Comparison of ENCODE assay signal across 22 cellular contexts in genomic region chr17:43822566-43823190, GRCh38. TPM values are rescaled to one million over a fixed set of nuclear protein-coding genes. Genes with fewer than 3 reads are reported as not detected.
DNase-seq lines count a peak whose midpoint lies in the region; ATAC-seq and TF ChIP-seq lines count a peak whose summit lies in the region.
"Had no signal": no experiment of that assay in that cellular context is flagged by ENCODE, and none has a peak within 500 bp of the region (broad histone marks: within the 10 kb centered on the region; RNA-seq: fewer than 3 reads in every experiment).

No MANE protein-coding gene starts in this region.

- H2AFZ ChIP-seq in IMR-90 (replicated peaks; ENCODE audit: low read length, poor library complexity), result no peak overlapping the region

- no peaks in the 10 kb centered on the region for H3K4me1 Mint-ChIP-seq in naive thymus-derived CD8-positive, alpha-beta T cell
- H3K4me1 Mint-ChIP-seq: stimulated activated memory B cell treated with anti-CD40 and anti-IgM and Interleukin-4, amounts not matched to agents 10 μg/mL and 1 μg/mL and 100 μg/mL, for 72 hours had no signal

- POLR2A ChIA-PET in IMR-90 (lab: Charles Lee; ENCODE audit: unreplicated experiment), result no interaction called here
- POLR2A ChIA-PET in naive thymus-derived CD8-positive, alpha-beta T cell (lab: Charles Lee), result no interaction called here

- peaks cover 4% of the 10 kb centered on the region; the same call in 1 of the 2 replicates for H3K9me1 ChIP-seq in IMR-90 (ENCODE audit: insufficient read depth, low read length)

- peak; percentile 48 for ATAC-seq in IMR-90 (ENCODE audit: low read depth)
- peak; percentile 26 for ATAC-seq in Right ventricle myocardium superior (ENCODE audit: poor library complexity)
- no peak for ATAC-seq in HG03432 (IDR thresholded peaks at IDR 0.05; ENCODE audit: unreplicated experiment)
- no peak for ATAC-seq in naive thymus-derived CD8-positive, alpha-beta T cell
- ATAC-seq: effector memory CD8-positive, alpha-beta T cell; sciatic nerve had no signal

- H3K18ac ChIP-seq in IMR-90 (ENCODE audit: low read depth, low read length), result no peak overlapping the region

- peak overlapping the region in 1 of 10 donors; percentile 79 for H3K27ac Mint-ChIP-seq in naive thymus-derived CD8-positive, alpha-beta T cell
- H3K27ac Mint-ChIP-seq: activated T-helper 1 cell treated with anti-CD3 and anti-CD28 coated beads, Interleukin-12 subunit alpha, Interleukin-12 subunit beta, Interleukin-2, Interleukin-4 antibody, amounts not matched to agents 30 ng/mL and 10 ng/mL and 1 ng/mL, durations not matched to agents 14 hours and 24 hours and 36 hours; CD4-positive, alpha-beta T cell; effector memory CD8-positive, alpha-beta T cell; stimulated activated memory B cell treated with anti-CD40 and anti-IgM and Interleukin-4, amounts not matched to agents 10 μg/mL and 1 μg/mL and 100 μg/mL, for 72 hours had no signal

- H3K27ac ChIP-seq in 22Rv1, result peak overlapping the region; percentile 86
- no peak overlapping the region for H3K27ac ChIP-seq in IMR-90 (ENCODE audit: insufficient read depth, low read length)
- H3K27ac ChIP-seq: KMS-11 had no signal

- BruUV-seq in IMR-90 (replicated peaks; lab: Mats Ljungman, UMichigan), result no TSS peak

- CTCF ChIA-PET in IMR-90 (lab: Yijun Ruan, JAX), result interaction anchor here (1.6 kb wide), 1 partner anchor 24 kb away, joined by 3 read pairs; the partner anchor contains the start of gene CD300LG

- H4K91ac ChIP-seq in IMR-90 (ENCODE audit: insufficient read depth, low read depth, low read length), result no peak overlapping the region

- H3K79me1 ChIP-seq in IMR-90 (ENCODE audit: low read depth in 1 of 2, low read length in 2 of 2), result peaks cover 0 to 19% of the 10 kb centered on the region in 2 experiments; a peak in 2 of 4 replicates

- H4K5ac ChIP-seq in IMR-90 (ENCODE audit: low read depth, low read length), result no peak overlapping the region

- no peak overlapping the region for H3K9ac ChIP-seq in IMR-90 (ENCODE audit: low read depth, low read length)
- H3K9ac ChIP-seq: KMS-11 had no signal

- H3K27me3 Mint-ChIP-seq in naive thymus-derived CD8-positive, alpha-beta T cell, result peaks cover 0 to 2% (median 0%) of the 10 kb centered on the region in 5 donors
- H3K27me3 Mint-ChIP-seq: CD4-positive, alpha-beta T cell; effector memory CD8-positive, alpha-beta T cell had no signal

- H3K14ac ChIP-seq in IMR-90 (replicated peaks; ENCODE audit: low read depth, low read length), result no peak overlapping the region

- no peak overlapping the region for H3K56ac ChIP-seq in IMR-90 (ENCODE audit: extremely low read depth, insufficient read depth, low read length)

- H3K23ac ChIP-seq in IMR-90 (ENCODE audit: low read depth, low read length), result no peak overlapping the region

- no peak overlapping the region for H3K4ac ChIP-seq in IMR-90 (ENCODE audit: low read depth, low read length)

- H3K36me3 ChIP-seq in IMR-90 (ENCODE audit: control insufficient read depth, insufficient read depth, low read length), result peaks cover 16% of the 10 kb centered on the region

- H3K36me3 Mint-ChIP-seq in naive thymus-derived CD8-positive, alpha-beta T cell, result no peaks in the 10 kb centered on the region
- H3K36me3 Mint-ChIP-seq: stimulated activated memory B cell treated with anti-CD40 and anti-IgM and Interleukin-4, amounts not matched to agents 10 μg/mL and 1 μg/mL and 100 μg/mL, for 72 hours had no signal

- H3K4me2 ChIP-seq in IMR-90 (ENCODE audit: low read depth, low read length), result no peak overlapping the region
- H3K4me2 ChIP-seq: KMS-11 had no signal

- no peaks in the 10 kb centered on the region for H4K20me1 ChIP-seq in IMR-90 (ENCODE audit: insufficient read depth, low read length)

- dilution Hi-C loops in IMR-90 (cut with HindIII; ENCODE audit: low sequenced_read_pairs, unreplicated experiment), result no loop called here

- H3K9me3 Mint-ChIP-seq in naive thymus-derived CD8-positive, alpha-beta T cell, result no peaks in the 10 kb centered on the region
- H3K9me3 Mint-ChIP-seq: activated T-helper 1 cell treated with anti-CD3 and anti-CD28 coated beads, Interleukin-12 subunit alpha, Interleukin-12 subunit beta, Interleukin-2, Interleukin-4 antibody, amounts not matched to agents 30 ng/mL and 10 ng/mL and 1 ng/mL, durations not matched to agents 14 hours and 24 hours and 36 hours; CD4-positive, alpha-beta T cell; effector memory CD8-positive, alpha-beta T cell; stimulated activated memory B cell treated with anti-CD40 and anti-IgM and Interleukin-4, amounts not matched to agents 10 μg/mL and 1 μg/mL and 100 μg/mL, for 72 hours had no signal

- no peaks in the 10 kb centered on the region for H3K9me3 ChIP-seq in IMR-90 (ENCODE audit: control insufficient read depth, insufficient read depth, low read length)
- H3K9me3 ChIP-seq: body of pancreas, thoracic aorta had no signal

- in situ Hi-C loops in IMR-90 (cut with MboI; ENCODE audit: low sequenced_read_pairs), result no loop called here
- in situ Hi-C loops in ACHN (cut with HindIII; ENCODE audit: low pct_ligation_motif_present, low pct_unique_long_range_greater_than_20kb, low sequenced_read_pairs), result no loop called here

- H2BK15ac ChIP-seq in IMR-90 (ENCODE audit: low read depth, low read length), result no peak overlapping the region

- intact Hi-C loops in IMR-90 (cut with micrococcal nuclease) (loop anchor here (1.0 kb wide), 1 partner anchor 26 kb away; no protein-coding TSS in a partner anchor), Right ventricle myocardium superior (cut with DNase I) (no loop called here)

- H3K4me3 ChIP-seq in IMR-90 (ENCODE audit: insufficient read depth, low read depth, low read length), result no peak overlapping the region
- H3K4me3 ChIP-seq: body of pancreas, thoracic aorta had no signal

- no CpG with 5 or more reads among the region's 5 CpGs for WGBS in IMR-90 (ENCODE audit: extremely low coverage in 2 of 2, insufficient read length in 1 of 2), 2 experiments

- TF ChIP-seq RAD21 in IMR-90 (IDR thresholded peaks at IDR 0.05; ENCODE audit: low read length), result no peak

- H3K4me1 ChIP-seq in IMR-90 (ENCODE audit: control insufficient read depth, insufficient read depth, low read length), result peaks cover 6% of the 10 kb centered on the region
- H3K4me1 ChIP-seq: body of pancreas had no signal

- no peak for TF ChIP-seq POLR2A in IMR-90 (IDR thresholded peaks at IDR 0.05; ENCODE audit: low read depth, low read length)

- no peak overlapping the region for H4K8ac ChIP-seq in IMR-90 (ENCODE audit: low read depth in 2 of 2, low read length in 2 of 2)

- H2BK5ac ChIP-seq in IMR-90 (ENCODE audit: low read depth, low read length, poor library complexity, severe bottlenecking), result no peak overlapping the region

- H2BK20ac ChIP-seq in IMR-90 (ENCODE audit: low read depth, low read length), result no peak overlapping the region

- no peak overlapping the region for H3K4me3 Mint-ChIP-seq in naive thymus-derived CD8-positive, alpha-beta T cell
- H3K4me3 Mint-ChIP-seq: activated T-helper 1 cell treated with anti-CD3 and anti-CD28 coated beads, Interleukin-12 subunit alpha, Interleukin-12 subunit beta, Interleukin-2, Interleukin-4 antibody, amounts not matched to agents 30 ng/mL and 10 ng/mL and 1 ng/mL, durations not matched to agents 14 hours and 24 hours and 36 hours; CD4-positive, alpha-beta T cell; effector memory CD8-positive, alpha-beta T cell; stimulated activated memory B cell treated with anti-CD40 and anti-IgM and Interleukin-4, amounts not matched to agents 10 μg/mL and 1 μg/mL and 100 μg/mL, for 72 hours had no signal

- H2AK5ac ChIP-seq in IMR-90 (ENCODE audit: low read depth, low read length), result no peak overlapping the region

- DNase-seq in IMR-90 (peak; percentile 31), Right ventricle myocardium superior (no peak), mesenteric fat pad (ENCODE audit: low spot score) (peak; percentile 26), NCI-H1105 treated with DMSO at 0.1 percent for 48 hours (lab: John Stamatoyannopoulos, UW) (no peak), ACHN (no peak)
- no peak for DNase-seq in naive thymus-derived CD8-positive, alpha-beta T cell
- DNase-seq: activated CD4-positive, alpha-beta T cell treated with anti-CD3 and anti-CD28 coated beads for 48 hours; CD4-positive, alpha-beta T cell; DMS53; effector memory CD8-positive, alpha-beta T cell; NCI-H187 treated with DMSO at 0.1 percent for 48 hours; NCI-H446 treated with DMSO at 0.1 percent for 48 hours; occipital lobe had no signal

- TF ChIP-seq CTCF in 22Rv1 (IDR thresholded peaks at IDR 0.05) (no peak), IMR-90 (conservative IDR thresholded peaks at IDR 0.05; ENCODE audit: low read depth, low read length) (no peak)

- H2AK9ac ChIP-seq in IMR-90 (replicated peaks; ENCODE audit: low read depth, low read length, poor library complexity), result peak overlapping the region; percentile 21

- H2BK120ac ChIP-seq in IMR-90 (ENCODE audit: low read depth, low read length), result no peak overlapping the region

- H3K27me3 ChIP-seq in IMR-90 (ENCODE audit: control insufficient read depth, insufficient read depth, low read length), result no peaks in the 10 kb centered on the region
- H3K27me3 ChIP-seq: body of pancreas had no signal

RNA-seq across cellular contexts. Expression of gene MPP3, which starts 10.3 kb away (rescaled TPM):
- 5.0 and 5.7 TPM in 2 replicates for total RNA-seq in IMR-90 (2012; rRNA removed)
- polyA plus RNA-seq in IMR-90 (2012; rRNA removed), result 10.7 and 11.9 TPM in 2 replicates
- polyA plus RNA-seq in IMR-90 (2012; cell fraction: cytosol; rRNA removed), result 3.3 and 4.3 TPM in 2 replicates
- polyA plus RNA-seq in IMR-90 (2012; cell fraction: nucleus; rRNA removed; ENCODE audit: low replicate concordance), result 69.8 and 88.1 TPM in 2 replicates
- 48.5 TPM for total RNA-seq in Right ventricle myocardium superior
- 22.3 TPM for total RNA-seq in mesenteric fat pad
- total RNA-seq in naive thymus-derived CD8-positive, alpha-beta T cell, result under 1 TPM in 1 of 2 experiments, not detected in 1; 0.16 TPM
- polyA plus RNA-seq in naive thymus-derived CD8-positive, alpha-beta T cell, result not detected

RNA-seq across cellular contexts. Expression of gene CD300LG, which starts 24.3 kb away (rescaled TPM):
- total RNA-seq in IMR-90 (2012; rRNA removed), result not detected in 2 replicates
- not detected in 2 replicates for polyA plus RNA-seq in IMR-90 (2012; rRNA removed)
- polyA plus RNA-seq in IMR-90 (2012; cell fraction: cytosol; rRNA removed), result not detected in 2 replicates
- not detected in 2 replicates for polyA plus RNA-seq in IMR-90 (2012; cell fraction: nucleus; rRNA removed; ENCODE audit: low replicate concordance)
- 17.5 TPM for total RNA-seq in Right ventricle myocardium superior
- 121 TPM for total RNA-seq in mesenteric fat pad
- not detected for total RNA-seq in naive thymus-derived CD8-positive, alpha-beta T cell
- polyA plus RNA-seq in naive thymus-derived CD8-positive, alpha-beta T cell, result not detected
- total RNA-seq: activated T-helper 1 cell treated with anti-CD3 and anti-CD28 coated beads, Interleukin-12 subunit alpha, Interleukin-12 subunit beta, Interleukin-2, Interleukin-4 antibody, amounts not matched to agents 30 ng/mL and 10 ng/mL and 1 ng/mL, durations not matched to agents 14 hours and 24 hours and 36 hours; CD4-positive, alpha-beta T cell; occipital lobe had no signal

RNA-seq across cellular contexts. Expression of gene CFAP97D1, which starts 42.4 kb away (rescaled TPM):
- total RNA-seq in IMR-90 (2012; rRNA removed), result under 0.01 TPM in 1 of 2 replicates, not detected in the other
- polyA plus RNA-seq in IMR-90 (2012; rRNA removed), result 0.03 TPM in 1 of 2 replicates, not detected in the other
- not detected in 2 replicates for polyA plus RNA-seq in IMR-90 (2012; cell fraction: cytosol; rRNA removed)
- polyA plus RNA-seq in IMR-90 (2012; cell fraction: nucleus; rRNA removed; ENCODE audit: low replicate concordance), result 0.03 TPM in 1 of 2 replicates, not detected in the other
- not detected for total RNA-seq in Right ventricle myocardium superior
- not detected for total RNA-seq in mesenteric fat pad
- not detected for total RNA-seq in naive thymus-derived CD8-positive, alpha-beta T cell
- polyA plus RNA-seq in naive thymus-derived CD8-positive, alpha-beta T cell, result not detected
- total RNA-seq: activated T-helper 1 cell treated with anti-CD3 and anti-CD28 coated beads, Interleukin-12 subunit alpha, Interleukin-12 subunit beta, Interleukin-2, Interleukin-4 antibody, amounts not matched to agents 30 ng/mL and 10 ng/mL and 1 ng/mL, durations not matched to agents 14 hours and 24 hours and 36 hours; body of pancreas; CD4-positive, alpha-beta T cell; occipital lobe; sciatic nerve; thoracic aorta had no signal
- polyA plus RNA-seq: liver had no signal

RNA-seq across cellular contexts. Expression of gene DUSP3, which starts 43.9 kb away (rescaled TPM):
- 40.9 and 42.5 TPM in 2 replicates for total RNA-seq in IMR-90 (2012; rRNA removed)
- polyA plus RNA-seq in IMR-90 (2012; rRNA removed), result 33.3 and 33.5 TPM in 2 replicates
- polyA plus RNA-seq in IMR-90 (2012; cell fraction: cytosol; rRNA removed), result 22.0 and 23.5 TPM in 2 replicates
- polyA plus RNA-seq in IMR-90 (2012; cell fraction: nucleus; rRNA removed; ENCODE audit: low replicate concordance), result 30.4 and 43.5 TPM in 2 replicates
- 224 TPM for total RNA-seq in Right ventricle myocardium superior
- total RNA-seq in mesenteric fat pad, result 103 TPM
- 10 to 100 TPM; 11.6 to 13.0 TPM for total RNA-seq in naive thymus-derived CD8-positive, alpha-beta T cell
- polyA plus RNA-seq in naive thymus-derived CD8-positive, alpha-beta T cell, result 1 to 10 TPM; 5.9 to 7.5 (median 6.4) TPM

Comparison
In these comparisons a context has a peak if more than half of its experiments do, and no peak if none do; other contexts are left out.
1. ATAC-seq: peak in IMR-90 (single experiment) and Right ventricle myocardium superior (single experiment); none in HG03432 (single experiment) and naive thymus-derived CD8-positive, alpha-beta T cell (0 of 2).
2. DNase-seq: peak in IMR-90 (single experiment) and mesenteric fat pad (single experiment); none in Right ventricle myocardium superior (single experiment), NCI-H1105 treated with DMSO at 0.1 percent for 48 hours (single experiment), naive thymus-derived CD8-positive, alpha-beta T cell (0 of 10) and ACHN (single experiment).
3. RNA of gene CD300LG, which starts 24.3 kb away (total RNA-seq): 121 TPM in mesenteric fat pad (single experiment) and 17.5 TPM in Right ventricle myocardium superior (single experiment); not detected in naive thymus-derived CD8-positive, alpha-beta T cell and not detected in IMR-90; every median in the first group is over 10 times any median in the second.